In genomic region chr1:172024944-172025738, GRCh38 we compare ENCODE assay signal across 8 cellular contexts.
DNase-seq lines count a peak whose midpoint lies in the region; ATAC-seq, FAIRE-seq and TF ChIP-seq lines count a peak whose summit lies in the region.
"Not testable (repeated sequence)": the region's sequence is repeated elsewhere in the genome, so short reads cannot be mapped to it uniquely, and the experiment has no call there.

No MANE protein-coding gene starts in this region.

- DNase-seq in ELF-1 (ENCODE audit: low read depth, low spot score) (peak; percentile 54), NCI-H69 (lab: John Stamatoyannopoulos, UW) (peak; percentile 57), K562 (ENCODE audit: extremely low read depth in 1 of 4, low spot score in 3 of 4) (peak in 1 of 4 experiments; percentile 12), hepatocyte (ENCODE audit: low spot score) (peak; percentile 26), lower lobe of right lung (peak; percentile 50)
- DNase-seq in epithelial cell of prostate (ENCODE audit: low read depth, low spot score); vagina (ENCODE audit: extremely low spot score in 2 of 2): not testable (repeated sequence)

- H2AFZ ChIP-seq in K562 (ENCODE audit: low read depth, low read length); hepatocyte: not testable (repeated sequence)

- not testable (repeated sequence) for ATAC-seq in K562
- ATAC-seq in lower lobe of right lung: peak in 1 of 2 donors; percentile 57

- not testable (repeated sequence) for H3K9ac ChIP-seq in K562 (ENCODE audit: insufficient read depth in 1 of 2, low read depth in 2 of 2, low read length in 2 of 2)

- not testable (repeated sequence) for TF ChIP-seq POLR2A in K562 (conservative IDR thresholded peaks at IDR 0.05); vagina (IDR thresholded peaks at IDR 0.05)

- TF ChIP-seq EP300 in K562 (IDR thresholded peaks at IDR 0.05; ENCODE audit: low read length): not testable (repeated sequence)

- POLR2A ChIA-PET in K562 (lab: Yijun Ruan, JAX): not testable (repeated sequence)

- H3K9me3 ChIP-seq in K562 (replicated peaks; ENCODE audit: control insufficient read depth, insufficient read depth, low read depth, low read length); hepatocyte (ENCODE audit: low read depth); lower lobe of right lung; vagina: not testable (repeated sequence)

- H3K27me3 ChIP-seq in K562 (ENCODE audit: control insufficient read depth in 2 of 2, insufficient read depth in 2 of 2, low read length in 2 of 2); hepatocyte; lower lobe of right lung (ENCODE audit: low read depth); vagina: not testable (repeated sequence)

- H3K79me2 ChIP-seq in K562 (ENCODE audit: control insufficient read depth, insufficient read depth, low read length); hepatocyte: not testable (repeated sequence)

- intact Hi-C loops in K562 (cut with micrococcal nuclease); lower lobe of right lung (cut with DNase I); vagina (cut with DNase I): not testable (repeated sequence)

- CTCF ChIA-PET in K562 (lab: Yijun Ruan, JAX; ENCODE audit: low intra/inter-chr PET ratio): not testable (repeated sequence)

- in situ Hi-C loops in K562 (cut with MboI): not testable (repeated sequence)

- H3K36me3 ChIP-seq in K562 (ENCODE audit: control insufficient read depth, insufficient read depth, low read length); hepatocyte (replicated peaks; ENCODE audit: insufficient read depth, low read depth); lower lobe of right lung; vagina: not testable (repeated sequence)

- not testable (repeated sequence) for FAIRE-seq in K562 (lab: Jason Lieb, UNC)

- not testable (repeated sequence) for H4K20me1 ChIP-seq in K562 (replicated peaks; ENCODE audit: control insufficient read depth, insufficient read depth, low read length); hepatocyte (ENCODE audit: insufficient read depth, poor library complexity, severe bottlenecking)

- H3K9me1 ChIP-seq in K562 (ENCODE audit: control insufficient read depth, insufficient read depth, low read length): not testable (repeated sequence)

- TF ChIP-seq RAD21 in K562 (CRISPR knock-in tag; conservative IDR thresholded peaks at IDR 0.05 in 1 of 2, IDR thresholded peaks at IDR 0.05 in 1 of 2): not testable (repeated sequence)

- 0% methylated on average over 12 of the region's 13 CpGs for WGBS in K562 (ENCODE audit: insufficient coverage, low coverage, missing lambda C conversion rate)
- 66% methylated on average over 13 of the region's 13 CpGs for WGBS in hepatocyte (ENCODE audit: low lambda C conversion rate, missing lambda C conversion rate)

- not testable (repeated sequence) for H3K9me2 ChIP-seq in hepatocyte (replicated peaks; ENCODE audit: insufficient read depth)

- TF ChIP-seq CTCF in K562 (IDR thresholded peaks at IDR 0.05 in 2 of 3, conservative IDR thresholded peaks at IDR 0.05 in 1 of 3; ENCODE audit: insufficient read depth in 2 of 3, low read depth in 1 of 3, low read length in 3 of 3); hepatocyte (IDR thresholded peaks at IDR 0.05; ENCODE audit: poor library complexity); lower lobe of right lung (IDR thresholded peaks at IDR 0.05); vagina (IDR thresholded peaks at IDR 0.05): not testable (repeated sequence)

- H3K27ac ChIP-seq in K562 (ENCODE audit: extremely low read depth, low read depth, low read length); hepatocyte; lower lobe of right lung: not testable (repeated sequence)
- peak overlapping the region; percentile 16 for H3K27ac ChIP-seq in epithelial cell of prostate
- peak overlapping the region in 18 of 21 experiments; percentile 23 to 81 (median 68) for H3K27ac ChIP-seq in skin epidermis
- peak overlapping the region; percentile 59 for H3K27ac ChIP-seq in vagina

- BruUV-seq in K562 (replicated peaks; lab: Mats Ljungman, UMichigan): not testable (repeated sequence)

- not testable (repeated sequence) for H3K4me2 ChIP-seq in K562 (ENCODE audit: insufficient read depth, low read length); hepatocyte

- not testable (repeated sequence) for H3K4me1 ChIP-seq in K562 (replicated peaks in 1 of 2; ENCODE audit: control insufficient read depth in 2 of 2, insufficient read depth in 2 of 2, low read length in 2 of 2); hepatocyte (ENCODE audit: insufficient read depth)
- peaks cover 11% of the 10 kb centered on the region for H3K4me1 ChIP-seq in lower lobe of right lung
- H3K4me1 ChIP-seq in vagina: peaks cover 15% of the 10 kb centered on the region

- not testable (repeated sequence) for H3K4me3 ChIP-seq in K562, hepatocyte, lower lobe of right lung, skin epidermis, vagina

TF ChIP-seq in K562, 482 proteins besides CTCF, POLR2A, EP300 and RAD21:
- TF ChIP-seq TAL1 (IDR thresholded peaks at IDR 0.05) (peak; percentile 44; the same call in 1 of the 2 replicates), TCF3 (CRISPR knock-in tag; IDR thresholded peaks at IDR 0.05) (0 out of 2 replicates have a peak, but pooled peaks have one; percentile 16), PRDM10 (IDR thresholded peaks at IDR 0.05; ENCODE audit: partially characterized antibody) (peak; percentile 63), CBFA2T3 (IDR thresholded peaks at IDR 0.05) (peak; percentile 46), CBFA2T2 (conservative IDR thresholded peaks at IDR 0.05) (peak; percentile 36)
TF ChIP-seq in K562: peak in this region for 5; not testable (repeated sequence) for 477.
